Comparison of ENCODE assay signal across 22 cellular contexts in the genomic region with DNA sequence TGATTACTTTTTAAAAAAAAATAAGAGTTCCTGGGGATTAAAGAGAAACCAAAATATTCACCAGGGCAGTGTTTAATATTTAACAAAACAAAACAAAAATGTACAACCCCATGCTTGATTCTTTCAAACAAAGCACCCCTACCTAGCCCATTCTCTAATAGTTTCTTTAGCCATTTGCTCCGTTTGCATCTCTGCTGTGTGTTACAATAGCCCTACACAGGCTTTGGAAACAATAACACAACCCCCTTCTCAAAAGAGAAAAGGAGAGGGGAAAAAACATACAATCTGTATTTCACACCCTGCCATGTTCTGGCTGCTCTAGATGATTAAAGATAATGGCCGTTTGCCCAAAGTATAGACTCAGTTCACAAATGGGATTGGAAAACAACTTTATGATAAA.
"Had no signal": no experiment of that assay in that cellular context is flagged by ENCODE, and none has a peak within 500 bp of the region (broad histone marks: within the 10 kb centered on the region; RNA-seq: fewer than 3 reads in every experiment).

No MANE protein-coding gene starts in this region.

- ATAC-seq: activated CD4-positive, alpha-beta T cell treated with anti-CD3 and anti-CD28 coated beads for 36 hours; activated T-cell treated with anti-CD3 and anti-CD28 coated beads, Interleukin-2, amount 50 U/mL, for 72 hours; T-cell had no signal

- H3K27ac ChIP-seq: brain microvascular endothelial cell, cardiac muscle cell, PC-9 had no signal

- H3K27me3 ChIP-seq: brain microvascular endothelial cell, cardiac muscle cell had no signal

- H3K4me3 ChIP-seq: cardiac muscle cell, PC-9 had no signal

- H3K27ac Mint-ChIP-seq: activated CD4-positive, alpha-beta memory T cell treated with anti-CD3 and anti-CD28 coated beads, Interleukin-2, amount 10 ng/mL, durations not matched to agents 7 days and 5 days; activated CD4-positive, alpha-beta T cell treated with anti-CD3 and anti-CD28 coated beads for 36 hours; activated naive CD4-positive, alpha-beta T cell treated with anti-CD3 and anti-CD28 coated beads, Interleukin-2, amount 10 ng/mL, durations not matched to agents 7 days and 5 days; activated naive CD8-positive, alpha-beta T cell treated with anti-CD3 and anti-CD28 coated beads for 36 hours; activated T-cell treated with anti-CD3 and anti-CD28 coated beads, Interleukin-2, amount 50 U/mL, for 72 hours; activated T-helper 2 cell treated with anti-CD3 and anti-CD28 coated beads, Interferon-gamma antibody, Interleukin-2, Interleukin-4, amounts not matched to agents 10 μg/mL and 5 μg/mL and 100 μg/mL, durations not matched to agents 14 hours and 24 hours and 36 hours; T-cell had no signal

- H3K4me1 Mint-ChIP-seq: activated CD4-positive, alpha-beta memory T cell treated with anti-CD3 and anti-CD28 coated beads, Interleukin-2, amount 10 ng/mL, durations not matched to agents 7 days and 5 days; activated CD4-positive, alpha-beta T cell treated with anti-CD3 and anti-CD28 coated beads for 36 hours; activated naive CD4-positive, alpha-beta T cell treated with anti-CD3 and anti-CD28 coated beads, Interleukin-2, amount 10 ng/mL, durations not matched to agents 7 days and 5 days; activated naive CD8-positive, alpha-beta T cell treated with anti-CD3 and anti-CD28 coated beads for 36 hours; T-cell had no signal

- H3K36me3 ChIP-seq: brain microvascular endothelial cell, cardiac muscle cell had no signal

- H3K9me3 Mint-ChIP-seq: activated naive CD4-positive, alpha-beta T cell treated with anti-CD3 and anti-CD28 coated beads, Interleukin-2, amount 10 ng/mL, durations not matched to agents 7 days and 5 days; activated naive CD8-positive, alpha-beta T cell treated with anti-CD3 and anti-CD28 coated beads for 36 hours had no signal

- H3K36me3 Mint-ChIP-seq: activated naive CD4-positive, alpha-beta T cell treated with anti-CD3 and anti-CD28 coated beads, Interleukin-2, amount 10 ng/mL, durations not matched to agents 7 days and 5 days; activated naive CD8-positive, alpha-beta T cell treated with anti-CD3 and anti-CD28 coated beads for 36 hours; T-cell had no signal

- DNase-seq: activated CD4-positive, alpha-beta memory T cell treated with anti-CD3 and anti-CD28 coated beads, Interleukin-2, amount 10 ng/mL, durations not matched to agents 7 days and 5 days; activated CD4-positive, alpha-beta T cell treated with anti-CD3 and anti-CD28 coated beads for 36 hours; activated CD4-positive, alpha-beta T cell treated with anti-CD3 and anti-CD28 coated beads, Interleukin-2, amount 50 U/mL, for 1 hour; activated CD8-positive, alpha-beta memory T cell treated with anti-CD3 and anti-CD28 coated beads, Interleukin-2, amount 50 U/mL, for 4 hours; activated gamma-delta T cell treated with Interleukin-2 at 50 U/mL for 16 hours; activated naive CD4-positive, alpha-beta T cell treated with anti-CD3 and anti-CD28 coated beads, Interleukin-2, amount 10 ng/mL, durations not matched to agents 7 days and 5 days; activated naive CD8-positive, alpha-beta T cell treated with anti-CD3 and anti-CD28 coated beads for 36 hours; activated T-cell treated with anti-CD3 and anti-CD28 coated beads, Interleukin-2, amount 50 U/mL, for 72 hours; brain microvascular endothelial cell; NCI-H1694 treated with DMSO at 0.1 percent for 48 hours; NCI-H2107; NCI-H2171 treated with DMSO at 0.1 percent for 48 hours; NCI-H524; NCI-H82; PC-9; SIG-M5; T-cell; T-helper 2 cell; T1000 had no signal

- FAIRE-seq: TTC549 had no signal

- H3K4me3 Mint-ChIP-seq: activated CD4-positive, alpha-beta memory T cell treated with anti-CD3 and anti-CD28 coated beads, Interleukin-2, amount 10 ng/mL, durations not matched to agents 7 days and 5 days; activated CD4-positive, alpha-beta T cell treated with anti-CD3 and anti-CD28 coated beads for 36 hours; activated naive CD4-positive, alpha-beta T cell treated with anti-CD3 and anti-CD28 coated beads, Interleukin-2, amount 10 ng/mL, durations not matched to agents 7 days and 5 days; activated naive CD8-positive, alpha-beta T cell treated with anti-CD3 and anti-CD28 coated beads for 36 hours; activated T-cell treated with anti-CD3 and anti-CD28 coated beads, Interleukin-2, amount 50 U/mL, for 72 hours; T-cell had no signal

- H3K27me3 Mint-ChIP-seq: activated CD4-positive, alpha-beta memory T cell treated with anti-CD3 and anti-CD28 coated beads, Interleukin-2, amount 10 ng/mL, durations not matched to agents 7 days and 5 days; activated CD4-positive, alpha-beta T cell treated with anti-CD3 and anti-CD28 coated beads for 36 hours; activated naive CD4-positive, alpha-beta T cell treated with anti-CD3 and anti-CD28 coated beads, Interleukin-2, amount 10 ng/mL, durations not matched to agents 7 days and 5 days; activated naive CD8-positive, alpha-beta T cell treated with anti-CD3 and anti-CD28 coated beads for 36 hours; T-cell had no signal
